In genomic region chr15:25019434-25019833, GRCh38 we compare ENCODE assay signal across 24 cellular contexts.
DNase-seq lines count a peak whose midpoint lies in the region; ATAC-seq and TF ChIP-seq lines count a peak whose summit lies in the region.
"Had no signal": no experiment of that assay in that cellular context is flagged by ENCODE, and none has a peak within 500 bp of the region (broad histone marks: within the 10 kb centered on the region; RNA-seq: fewer than 3 reads in every experiment).

No MANE protein-coding gene starts in this region.

- TF ChIP-seq POLR2A in heart left ventricle (IDR thresholded peaks at IDR 0.05) = no peak

- H3K36me3 ChIP-seq in heart left ventricle = peaks cover 0 to 49% (median 34%) of the 10 kb centered on the region in 9 donors

- intact Hi-C loops in Right ventricle myocardium superior (cut with DNase I) (loop anchor here (10.0 kb wide), 1 partner anchor 255 kb away; no protein-coding TSS in a partner anchor), cardiac septum (cut with DNase I) (no loop called here), heart left ventricle (cut with DNase I) (no loop called here), left cardiac atrium (cut with DNase I) (no loop called here), left ventricle myocardium superior (cut with micrococcal nuclease) (no loop called here)

- no peak overlapping the region for H3K4me3 Mint-ChIP-seq in endothelial cell (ENCODE audit: unreplicated experiment)
- H3K4me3 Mint-ChIP-seq: CD14-positive monocyte; CD4-positive, alpha-beta memory T cell; CD4-positive, CD25-positive, alpha-beta regulatory T cell; CD8-positive, alpha-beta memory T cell had no signal

- H3K27ac Mint-ChIP-seq in endothelial cell (ENCODE audit: unreplicated experiment) = no peak overlapping the region
- H3K27ac Mint-ChIP-seq: CD14-positive monocyte; CD4-positive, alpha-beta memory T cell; CD4-positive, CD25-positive, alpha-beta regulatory T cell; CD8-positive, alpha-beta memory T cell had no signal

- peaks cover 11% of the 10 kb centered on the region for H3K36me3 Mint-ChIP-seq in endothelial cell (ENCODE audit: low read depth, unreplicated experiment)

- 37 to 39% (median 38%) methylated on average over 1 of the region's 1 CpG for WGBS in heart left ventricle, 4 donors

- H3K27me3 ChIP-seq in heart left ventricle = no peaks in the 10 kb centered on the region
- H3K27me3 ChIP-seq: BE2C, BLaER1 had no signal

- peak overlapping the region in 4 of 12 donors; percentile 10 to 44 (median 26) for H3K27ac ChIP-seq in heart left ventricle
- H3K27ac ChIP-seq: BLaER1 had no signal

- no peaks in the 10 kb centered on the region for H3K4me1 Mint-ChIP-seq in endothelial cell (ENCODE audit: unreplicated experiment)
- H3K4me1 Mint-ChIP-seq: CD14-positive monocyte; CD4-positive, alpha-beta memory T cell; CD8-positive, alpha-beta memory T cell had no signal

- ATAC-seq in Right ventricle myocardium superior (ENCODE audit: poor library complexity) = peak; percentile 46
- peak in 3 of 4 donors; percentile 19 to 57 (median 34) for ATAC-seq in heart left ventricle
- no peak for ATAC-seq in left cardiac atrium
- ATAC-seq in left ventricle myocardium superior = peak; percentile 61
- ATAC-seq: GM12878 had no signal

- H3K9me3 ChIP-seq in heart left ventricle = peaks cover 0 to 99% (median 57%) of the 10 kb centered on the region in 12 donors
- H3K9me3 ChIP-seq: BE2C had no signal

- H3K27me3 Mint-ChIP-seq in endothelial cell (ENCODE audit: unreplicated experiment) = peaks cover 1% of the 10 kb centered on the region
- H3K27me3 Mint-ChIP-seq: CD4-positive, alpha-beta memory T cell; CD4-positive, CD25-positive, alpha-beta regulatory T cell; CD8-positive, alpha-beta memory T cell had no signal

- no peaks in the 10 kb centered on the region for H3K4me1 ChIP-seq in heart left ventricle
- H3K4me1 ChIP-seq: BE2C, BLaER1 had no signal

- H3K9me3 Mint-ChIP-seq in endothelial cell (ENCODE audit: unreplicated experiment) = no peaks in the 10 kb centered on the region

- no peak overlapping the region for H3K4me3 ChIP-seq in heart left ventricle
- H3K4me3 ChIP-seq: BLaER1, GM12878 had no signal

- no peak for DNase-seq in Right ventricle myocardium superior
- no peak for DNase-seq in cardiac septum (ENCODE audit: low spot score)
- no peak for DNase-seq in heart left ventricle
- no peak for DNase-seq in left cardiac atrium
- no peak for DNase-seq in left ventricle myocardium superior
- DNase-seq in endothelial cell (ENCODE audit: low spot score) = no peak
- DNase-seq: 8988T; ACHN; BE2C; C1 segment of cervical spinal cord; CD4-positive, alpha-beta memory T cell; CD4-positive, CD25-positive, alpha-beta regulatory T cell; CD8-positive, alpha-beta memory T cell; COR-L47; DMS 273 treated with DMSO at 0.1 percent for 48 hours; DMS153; DMS53; DMS79; DND-41; EL; GDM1 had no signal

- TF ChIP-seq CTCF in heart left ventricle (IDR thresholded peaks at IDR 0.05) = no peak
- no peak for TF ChIP-seq CTCF in endothelial cell (IDR thresholded peaks at IDR 0.05; ENCODE audit: unreplicated experiment)

Comparison
In these comparisons a context has a peak if more than half of its experiments do, and no peak if none do; other contexts are left out.
1. ATAC-seq: peak in Right ventricle myocardium superior (single experiment), heart left ventricle (3 of 4) and left ventricle myocardium superior (single experiment); none in left cardiac atrium (0 of 2).